8 cellular contexts compared by ENCODE assay signal in genomic region chr18:26090130-26091046, GRCh38. TPM values are rescaled to one million over a fixed set of nuclear protein-coding genes. Genes with fewer than 3 reads are reported as not detected.
DNase-seq lines count a peak whose midpoint lies in the region; TF ChIP-seq lines count a peak whose summit lies in the region.

Gene SS18, minus strand, starts transcription at chr18:26090613. Its CDS starts 44 bp downstream, at chr18:26090569.

- DNase-seq in GM04503 (ENCODE audit: low read depth) (peak; percentile 34), HFF-Myc (ENCODE audit: extremely low read depth, low read depth) (peak; percentile 63), NAMALWA (ENCODE audit: low spot score) (peak; percentile 95), SK-N-SH (peak; percentile 94), globus pallidus (ENCODE audit: low spot score) (peak; percentile 95), occipital lobe (lab: John Stamatoyannopoulos, UW) (peak; percentile 90)

- 0% methylated on average over 11 of the region's 89 CpGs for WGBS in SK-N-SH (ENCODE audit: low lambda C conversion rate)

- peaks cover 0 to 10% of the 10 kb centered on the region in 2 experiments; a peak in 1 of 4 replicates for H3K4me1 ChIP-seq in SK-N-SH (ENCODE audit: control insufficient read depth in 1 of 2, insufficient read depth in 2 of 2, low read depth in 1 of 2, low read length in 1 of 2)

- H3K27me3 ChIP-seq in SK-N-SH (ENCODE audit: insufficient read depth) = no peaks in the 10 kb centered on the region

- peak within 1 kb of the TSS; percentile 97 to 99 for H3K27ac ChIP-seq in SK-N-SH (ENCODE audit: low read depth in 2 of 2, low read length in 1 of 2)
- H3K27ac ChIP-seq in temporal lobe (ENCODE audit: low read depth, low read length) = peak within 1 kb of the TSS; percentile 90

- peak within 1 kb of the TSS; percentile 95 for H3K4me3 Mint-ChIP-seq in activated naive CD4-positive, alpha-beta T cell treated with anti-CD3 and anti-CD28 coated beads, Interleukin-2, amount 50 U/mL, for 24 hours

- H3K9me2 ChIP-seq in SK-N-SH = no peaks in the 10 kb centered on the region

- H3K27ac Mint-ChIP-seq in activated naive CD4-positive, alpha-beta T cell treated with anti-CD3 and anti-CD28 coated beads, Interleukin-2, amount 50 U/mL, for 24 hours = peak within 1 kb of the TSS; percentile 98

- H2AFZ ChIP-seq in SK-N-SH (ENCODE audit: low read depth) = peak within 1 kb of the TSS; percentile 88

- TF ChIP-seq RAD21 in SK-N-SH (IDR thresholded peaks at IDR 0.05; ENCODE audit: low read length) = 0 out of 2 replicates have a peak, but pooled peaks have one; percentile 1

- H3K4me3 ChIP-seq in HFF-Myc (replicated peaks; ENCODE audit: low read depth, low read length) = peak within 1 kb of the TSS; percentile 88
- H3K4me3 ChIP-seq in SK-N-SH (ENCODE audit: low read depth in 2 of 2, low read length in 1 of 2) = peak within 1 kb of the TSS; percentile 95 to 96

- H3K9me3 ChIP-seq in SK-N-SH = no peaks in the 10 kb centered on the region

- H3F3A ChIP-seq in SK-N-SH (replicated peaks; ENCODE audit: insufficient read depth) = peaks cover 3% of the 10 kb centered on the region

- no peaks in the 10 kb centered on the region for H3K27me3 Mint-ChIP-seq in activated naive CD4-positive, alpha-beta T cell treated with anti-CD3 and anti-CD28 coated beads, Interleukin-2, amount 50 U/mL, for 24 hours

- H4K20me1 ChIP-seq in SK-N-SH (ENCODE audit: insufficient read depth) = peaks cover 40% of the 10 kb centered on the region

- peak within 1 kb of the TSS; percentile 75 for H3K4me2 ChIP-seq in SK-N-SH

- H3K9ac ChIP-seq in SK-N-SH = peak within 1 kb of the TSS; percentile 97

- peaks cover 45% of the 10 kb centered on the region for H3K4me1 Mint-ChIP-seq in activated naive CD4-positive, alpha-beta T cell treated with anti-CD3 and anti-CD28 coated beads, Interleukin-2, amount 50 U/mL, for 24 hours

- POLR2A ChIA-PET in SK-N-SH (lab: Yijun Ruan, JAX) = interaction anchor here (0.7 to 1.1 kb wide), 2 partner anchors 71 to 136 kb away, joined by 3 to 4 read pairs; partner anchors contain the start of gene TAF4B

- H3K79me2 ChIP-seq in SK-N-SH (ENCODE audit: insufficient read depth) = peaks cover 50% of the 10 kb centered on the region

- TF ChIP-seq EP300 in SK-N-SH (IDR thresholded peaks at IDR 0.05; ENCODE audit: borderline replicate concordance in 1 of 2, low read depth in 1 of 2, low read length in 1 of 2) = no peak

- TF ChIP-seq CTCF in HFF-Myc (IDR thresholded peaks at IDR 0.05; ENCODE audit: low read depth, low read length, missing control alignments) (no peak), SK-N-SH (IDR thresholded peaks at IDR 0.05) (no peak)

- peaks cover 20 to 22% of the 10 kb centered on the region in 2 experiments for H3K36me3 ChIP-seq in SK-N-SH (replicated peaks in 1 of 2; ENCODE audit: control insufficient read depth in 1 of 2, insufficient read depth in 2 of 2, low read length in 1 of 2)

- CTCF ChIA-PET in SK-N-SH (lab: Yijun Ruan, JAX) = interaction anchor here (1.2 kb wide), 1 partner anchor 15 kb away, joined by 3 read pairs; no protein-coding TSS in a partner anchor

- H3K9me3 Mint-ChIP-seq in activated naive CD4-positive, alpha-beta T cell treated with anti-CD3 and anti-CD28 coated beads, Interleukin-2, amount 50 U/mL, for 24 hours = no peaks in the 10 kb centered on the region

- H3K36me3 Mint-ChIP-seq in activated naive CD4-positive, alpha-beta T cell treated with anti-CD3 and anti-CD28 coated beads, Interleukin-2, amount 50 U/mL, for 24 hours = peaks cover 9% of the 10 kb centered on the region

TF ChIP-seq in SK-N-SH, 30 proteins besides CTCF, POLR2A, EP300 and RAD21 (continues in another document):
- peak; percentile 64 for TF ChIP-seq NRF1 (IDR thresholded peaks at IDR 0.05; ENCODE audit: low read depth, low read length)
- TF ChIP-seq TCF12 (IDR thresholded peaks at IDR 0.05) = 0 out of 2 replicates have a peak, but pooled peaks have one; percentile 5
- no peak for TF ChIP-seq FOXM1 (IDR thresholded peaks at IDR 0.05; ENCODE audit: low read depth)
- peak; percentile 83 for TF ChIP-seq ELF1 (IDR thresholded peaks at IDR 0.05)
- no peak for TF ChIP-seq EZH2phosphoT487 (IDR thresholded peaks at IDR 0.05; ENCODE audit: borderline replicate concordance, low read depth)
- peak; percentile 9; the same call in 1 of the 2 replicates for TF ChIP-seq JUND (IDR thresholded peaks at IDR 0.05)
- TF ChIP-seq RXRA (IDR thresholded peaks at IDR 0.05; ENCODE audit: borderline replicate concordance, low read depth) = no peak
- TF ChIP-seq RFX5 (IDR thresholded peaks at IDR 0.05; ENCODE audit: low read length) = no peak
- TF ChIP-seq CHD2 (IDR thresholded peaks at IDR 0.05; ENCODE audit: low read length, partially characterized antibody) = peak; percentile 33
- TF ChIP-seq FOXJ3 (CRISPR knock-in tag; IDR thresholded peaks at IDR 0.05) = no peak
- no peak for TF ChIP-seq IRF3 (IDR thresholded peaks at IDR 0.05; ENCODE audit: low read depth, low read length)
- TF ChIP-seq SMC3 (IDR thresholded peaks at IDR 0.05; ENCODE audit: low read depth, low read length) = no peak
- TF ChIP-seq MEF2A (IDR thresholded peaks at IDR 0.05; ENCODE audit: borderline replicate concordance, low read depth) = no peak
- TF ChIP-seq RCOR1 (IDR thresholded peaks at IDR 0.05; ENCODE audit: low read length) = no peak
- TF ChIP-seq NFIC (IDR thresholded peaks at IDR 0.05; ENCODE audit: borderline replicate concordance) = no peak; the same call in 1 of the 2 replicates
- peak; percentile 60 for TF ChIP-seq TEAD4 (IDR thresholded peaks at IDR 0.05; ENCODE audit: borderline replicate concordance, insufficient read depth)
- peak; percentile 69 for TF ChIP-seq GABPA (IDR thresholded peaks at IDR 0.05; ENCODE audit: low read depth)
- TF ChIP-seq POLR2AphosphoS5 (IDR thresholded peaks at IDR 0.05; ENCODE audit: low read depth, low read length) = peak; percentile 78
- peak; percentile 56; the same call in 1 of the 2 replicates for TF ChIP-seq MAX (IDR thresholded peaks at IDR 0.05; ENCODE audit: low read depth)
- no peak for TF ChIP-seq USF1 (IDR thresholded peaks at IDR 0.05; ENCODE audit: borderline replicate concordance, low read depth)
- TF ChIP-seq REST (IDR thresholded peaks at IDR 0.05; ENCODE audit: low read depth, low read length) = 0 out of 2 replicates have a peak, but pooled peaks have one; percentile 54
- TF ChIP-seq MXI1 (IDR thresholded peaks at IDR 0.05; ENCODE audit: low read depth, low read length) = peak; percentile 76

RNA-seq across cellular contexts. Expression of gene SS18, which starts in this region (rescaled TPM):
- 98.6 and 177 TPM in 2 replicates for polyA plus RNA-seq in SK-N-SH (2012; rRNA removed)
- polyA plus RNA-seq in SK-N-SH (2012; cell fraction: cytosol; rRNA removed) = 63.2 and 80.9 TPM in 2 replicates
- 244 and 496 TPM in 2 replicates for polyA plus RNA-seq in SK-N-SH (2012; cell fraction: nucleus; rRNA removed)
- total RNA-seq in occipital lobe (68.0 TPM), temporal lobe (37.6 TPM)

Comparison
In these comparisons a context has a peak if more than half of its experiments do, and no peak if none do; other contexts are left out.
1. Peak in every context shown above with its lines: DNase-seq, H3K4me3 ChIP-seq and H3K27ac ChIP-seq.
2. DNase-seq: peak in every context shown above with its lines; median percentile 95 in NAMALWA; 95 in globus pallidus; 94 in SK-N-SH; 90 in occipital lobe; 63 in HFF-Myc; 34 in GM04503.